ENCODE assay signal across 8 cellular contexts in genomic region chr12:9751204-9752144, GRCh38. TPM values are rescaled to one million over a fixed set of nuclear protein-coding genes. Genes with fewer than 3 reads are reported as not detected.
DNase-seq lines count a peak whose midpoint lies in the region; ATAC-seq, FAIRE-seq and TF ChIP-seq lines count a peak whose summit lies in the region.

No MANE protein-coding gene starts in this region.

- no peak overlapping the region for H2BK12ac ChIP-seq in H9 (ENCODE audit: insufficient read length, low read depth, low read length)

- H3K4me2 ChIP-seq in H9 (ENCODE audit: insufficient read depth, insufficient read length, low read length), result no peak overlapping the region

- H3K27ac ChIP-seq in cardiac muscle cell (no peak overlapping the region), H9 (ENCODE audit: insufficient read length, low read depth, low read length) (no peak overlapping the region)

- no peak overlapping the region for H2BK15ac ChIP-seq in H9 (ENCODE audit: low read depth, low read length)

- H3K36me3 Mint-ChIP-seq in stimulated activated naive CD8-positive, alpha-beta T cell treated with anti-CD3 and anti-CD28 coated beads, Interleukin-15, Interleukin-2, amounts not matched to agents 100 ng/mL and 50 ng/mL, for 24 hours (ENCODE audit: low read depth), result peaks cover 49% of the 10 kb centered on the region
- H3K36me3 Mint-ChIP-seq in H9 (ENCODE audit: insufficient read depth in 1 of 3, low read depth in 3 of 3), result no peaks in the 10 kb centered on the region

- H3K9me3 ChIP-seq in cardiac muscle cell (ENCODE audit: low read depth) (no peaks in the 10 kb centered on the region), H9 (ENCODE audit: control insufficient read depth, low read depth, low read length) (no peaks in the 10 kb centered on the region)

- peak; percentile 77 for FAIRE-seq in GM18507 (lab: Jason Lieb, UNC)

- no peak overlapping the region for H4K5ac ChIP-seq in H9 (ENCODE audit: insufficient read length, low read depth, low read length)

- no peak overlapping the region for H3K56ac ChIP-seq in H9 (ENCODE audit: insufficient read length, low read depth, low read length)

- TF ChIP-seq CTCF in cardiac muscle cell (IDR thresholded peaks at IDR 0.05; ENCODE audit: low read depth, low read length), result peak; percentile 56
- no peak for TF ChIP-seq CTCF in H9 (conservative IDR thresholded peaks at IDR 0.05)

- no peaks in the 10 kb centered on the region for H3K79me1 ChIP-seq in H9 (ENCODE audit: insufficient read depth, low read depth, low read length, poor library complexity, severe bottlenecking)

- H3K9me3 Mint-ChIP-seq in stimulated activated naive CD8-positive, alpha-beta T cell treated with anti-CD3 and anti-CD28 coated beads, Interleukin-15, Interleukin-2, amounts not matched to agents 100 ng/mL and 50 ng/mL, for 24 hours, result no peaks in the 10 kb centered on the region
- no peaks in the 10 kb centered on the region for H3K9me3 Mint-ChIP-seq in H9

- H3K14ac ChIP-seq in H9 (ENCODE audit: insufficient read depth, low read length), result no peak overlapping the region

- H3K27ac Mint-ChIP-seq in stimulated activated naive CD8-positive, alpha-beta T cell treated with anti-CD3 and anti-CD28 coated beads, Interleukin-15, Interleukin-2, amounts not matched to agents 100 ng/mL and 50 ng/mL, for 24 hours, result peak overlapping the region; percentile 78
- H3K27ac Mint-ChIP-seq in H9, result no peak overlapping the region; a peak in 1 of 7 replicates

- no peaks in the 10 kb centered on the region for H3K4me1 ChIP-seq in cardiac muscle cell (ENCODE audit: low read depth)
- H3K4me1 ChIP-seq in H9 (ENCODE audit: insufficient read depth, low read length), result no peaks in the 10 kb centered on the region

- H2BK5ac ChIP-seq in H9 (ENCODE audit: insufficient read length, low read length), result no peak overlapping the region

- no peak for ATAC-seq in GM21723 (IDR thresholded peaks at IDR 0.05; ENCODE audit: unreplicated experiment)

- no peak overlapping the region for H3T11ph ChIP-seq in H9 (ENCODE audit: low read length)

- no peak overlapping the region for H4K91ac ChIP-seq in H9 (ENCODE audit: insufficient read length, low read depth, low read length)

- no peaks in the 10 kb centered on the region for H3K36me3 ChIP-seq in cardiac muscle cell

- H2AK5ac ChIP-seq in H9 (ENCODE audit: insufficient read length, low read length), result no peak overlapping the region

- no peak for DNase-seq in GM18507 (ENCODE audit: extremely low spot score, insufficient read length, low read depth)
- peak; percentile 1 for DNase-seq in NCI-H2029 (lab: John Stamatoyannopoulos, UW)
- peak; percentile 69 for DNase-seq in activated CD4-positive, alpha-beta T cell treated with anti-CD3 and anti-CD28 coated beads, Interleukin-2, amount 50 U/mL, for 4 hours
- peak; percentile 47 to 49 for DNase-seq in cardiac muscle cell (ENCODE audit: low read depth in 1 of 2, low spot score in 1 of 2)
- DNase-seq in germinal center (ENCODE audit: low spot score), result no peak
- DNase-seq in H9, result no peak

- no peaks in the 10 kb centered on the region for H4K20me1 ChIP-seq in H9 (ENCODE audit: control insufficient read depth, insufficient read depth, insufficient read length)

- no peak overlapping the region for H4K8ac ChIP-seq in H9 (replicated peaks; ENCODE audit: insufficient read length, low read depth, low read length)

- no peak overlapping the region for H2AFZ ChIP-seq in H9 (ENCODE audit: low read length)

- WGBS in H9 (ENCODE audit: extremely low coverage, insufficient read length, low lambda C conversion rate), result no CpG with 5 or more reads among the region's 9 CpGs

- H3K4me3 Mint-ChIP-seq in stimulated activated naive CD8-positive, alpha-beta T cell treated with anti-CD3 and anti-CD28 coated beads, Interleukin-15, Interleukin-2, amounts not matched to agents 100 ng/mL and 50 ng/mL, for 24 hours, result peak overlapping the region; percentile 65
- H3K4me3 Mint-ChIP-seq in H9, result no peak overlapping the region

- no peak overlapping the region for H3K18ac ChIP-seq in H9 (ENCODE audit: insufficient read length, low read depth, low read length)

- no peaks in the 10 kb centered on the region for H3K79me2 ChIP-seq in H9 (ENCODE audit: insufficient read depth, low read length)

- no peak overlapping the region for H2BK20ac ChIP-seq in H9 (ENCODE audit: low read depth, low read length, poor library complexity, severe bottlenecking)

- no peak overlapping the region for H2BK120ac ChIP-seq in H9 (ENCODE audit: low read depth, low read length, poor library complexity, severe bottlenecking)

- no peak overlapping the region for H3K4ac ChIP-seq in H9 (ENCODE audit: low read depth, low read length)

- H3K4me3 ChIP-seq in cardiac muscle cell, result no peak overlapping the region

- no peaks in the 10 kb centered on the region for H3K27me3 Mint-ChIP-seq in stimulated activated naive CD8-positive, alpha-beta T cell treated with anti-CD3 and anti-CD28 coated beads, Interleukin-15, Interleukin-2, amounts not matched to agents 100 ng/mL and 50 ng/mL, for 24 hours
- H3K27me3 Mint-ChIP-seq in H9 (ENCODE audit: low read depth), result no peaks in the 10 kb centered on the region

- H3K9ac ChIP-seq in H9 (ENCODE audit: extremely low read depth, insufficient read length, low read length), result no peak overlapping the region

- no peaks in the 10 kb centered on the region for H3K27me3 ChIP-seq in cardiac muscle cell
- H3K27me3 ChIP-seq in H9 (ENCODE audit: insufficient read depth, low read length), result no peaks in the 10 kb centered on the region

- no peaks in the 10 kb centered on the region for H3K23me2 ChIP-seq in H9 (ENCODE audit: insufficient read length, low read depth, low read length, poor library complexity, severe bottlenecking)

- H3K4me1 Mint-ChIP-seq in stimulated activated naive CD8-positive, alpha-beta T cell treated with anti-CD3 and anti-CD28 coated beads, Interleukin-15, Interleukin-2, amounts not matched to agents 100 ng/mL and 50 ng/mL, for 24 hours (ENCODE audit: low read depth), result peaks cover 64% of the 10 kb centered on the region
- H3K4me1 Mint-ChIP-seq in H9, result peaks cover 12 to 19% of the 10 kb centered on the region in 2 experiments

- no peak overlapping the region for H3K23ac ChIP-seq in H9 (ENCODE audit: insufficient read length, low read depth, low read length)

RNA-seq across cellular contexts. Expression of gene CD69, which starts 9.2 kb away (rescaled TPM):
- not detected in 2 replicates for total RNA-seq in cardiac muscle cell
- not detected in 2 replicates for polyA plus RNA-seq in cardiac muscle cell
- not detected in 2 replicates for total RNA-seq in H9 (2021)

RNA-seq across cellular contexts. Expression of gene CLECL1, which starts 18.6 kb away (rescaled TPM):
- total RNA-seq in cardiac muscle cell (not detected in 2 replicates), H9 (2021) (not detected in 2 replicates)
- polyA plus RNA-seq in cardiac muscle cell, result 0.27 TPM in 1 of 2 replicates, not detected in the other

Comparison
In these comparisons a context has a peak if more than half of its experiments do, and no peak if none do; other contexts are left out.
1. DNase-seq: peak in NCI-H2029 (single experiment), activated CD4-positive, alpha-beta T cell treated with anti-CD3 and anti-CD28 coated beads, Interleukin-2, amount 50 U/mL, for 4 hours (2 of 2) and cardiac muscle cell (2 of 2); none in GM18507 (single experiment), germinal center (single experiment) and H9 (single experiment).